In the genomic region with DNA sequence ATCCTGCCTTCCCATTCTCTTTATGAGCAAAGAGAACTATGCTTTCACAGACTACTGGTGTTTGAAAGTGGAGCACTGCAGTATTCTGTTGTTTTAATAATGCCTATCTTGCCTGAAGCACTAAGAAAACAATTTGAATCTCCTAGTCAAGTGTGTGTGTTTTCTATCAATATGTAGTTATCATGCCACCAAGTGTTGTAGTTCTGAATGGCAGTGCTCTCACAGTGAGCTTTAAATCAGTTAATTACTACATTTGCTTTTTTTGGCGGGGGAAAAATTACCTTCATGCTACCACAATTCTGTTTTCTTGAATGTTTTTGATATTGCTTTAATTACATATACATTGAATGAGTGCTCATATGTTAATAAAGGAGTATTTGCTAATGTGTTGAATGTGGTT, we compare ENCODE assay signal across 17 cellular contexts.
A peak's percentile ranks its signal among the peaks of the same experiment; 100 is the strongest.
DNase-seq lines count a peak whose midpoint lies in the region; ATAC-seq and TF ChIP-seq lines count a peak whose summit lies in the region.
"Had no signal": no experiment of that assay in that cellular context is flagged by ENCODE, and none has a peak within 500 bp of the region (broad histone marks: within the 10 kb centered on the region; RNA-seq: fewer than 3 reads in every experiment).

No MANE protein-coding gene starts in this region.

- no peaks in the 10 kb centered on the region for H3K4me1 ChIP-seq in RWPE2 (ENCODE audit: insufficient read depth, poor library complexity, severe bottlenecking)
- no peaks in the 10 kb centered on the region for H3K4me1 ChIP-seq in aorta (ENCODE audit: control insufficient read depth in 1 of 2, insufficient read depth in 2 of 2, low read length in 2 of 2)
- H3K4me1 ChIP-seq: BLaER1, tibial nerve had no signal

- 0 to 56% methylated on average over 1 of the region's 1 CpG for WGBS in aorta, 2 donors

- H3K27ac Mint-ChIP-seq in mesothelial cell of epicardium, result no peak overlapping the region

- TF ChIP-seq CTCF in LNCaP clone FGC (IDR thresholded peaks at IDR 0.05; ENCODE audit: control insufficient read depth, extremely low read depth, insufficient read depth), result peak; percentile 34
- TF ChIP-seq CTCF in RWPE2 (IDR thresholded peaks at IDR 0.05; ENCODE audit: poor library complexity, severe bottlenecking), result peak; percentile 16
- peak; percentile 19 for TF ChIP-seq CTCF in mesothelial cell of epicardium (IDR thresholded peaks at IDR 0.05; ENCODE audit: unreplicated experiment)

- peak; percentile 2 for DNase-seq in D341Med (ENCODE audit: low spot score)
- no peak for DNase-seq in LNCaP clone FGC (ENCODE audit: low read depth)
- no peak for DNase-seq in RWPE2 (ENCODE audit: low spot score)
- no peak for DNase-seq in mesothelial cell of epicardium (ENCODE audit: low spot score in 2 of 2, unreplicated experiment in 2 of 2)
- DNase-seq in stimulated activated CD4-positive, alpha-beta T cell treated with anti-CD3 and anti-CD28 coated beads, Interleukin-12 subunit alpha, Interleukin-12 subunit beta, amount 100 ng/mL, for 4 hours, result no peak
- DNase-seq in aorta, result no peak
- no peak for DNase-seq in foreskin melanocyte
- DNase-seq: activated CD4-positive, alpha-beta T cell treated with anti-CD3 and anti-CD28 coated beads for 1 hour; activated CD8-positive, alpha-beta memory T cell treated with anti-CD3 and anti-CD28 coated beads, Interleukin-2, amount 50 U/mL, for 48 hours; EL; head of caudate nucleus; right cardiac atrium; stimulated activated CD4-positive, alpha-beta T cell treated with anti-CD3 and anti-CD28 coated beads, Interleukin-2, amount 100 ng/mL, for 48 hours had no signal

- H3K4me3 ChIP-seq in LNCaP clone FGC (ENCODE audit: low read depth, low read length), result no peak overlapping the region
- H3K4me3 ChIP-seq in RWPE2 (ENCODE audit: severe bottlenecking), result no peak overlapping the region
- no peak overlapping the region for H3K4me3 ChIP-seq in aorta (ENCODE audit: low read length in 2 of 2)
- H3K4me3 ChIP-seq: BLaER1, GM12878, tibial nerve had no signal

- no peak for ATAC-seq in RWPE2 (ENCODE audit: low read depth)
- no peak for ATAC-seq in GM18870 (IDR thresholded peaks at IDR 0.05; ENCODE audit: unreplicated experiment)
- ATAC-seq in aorta (ENCODE audit: low FRiP score), result no peak
- ATAC-seq: GM12878, right cardiac atrium had no signal

- no peaks in the 10 kb centered on the region for H3K36me3 Mint-ChIP-seq in mesothelial cell of epicardium

- no peaks in the 10 kb centered on the region for H3K9me3 Mint-ChIP-seq in mesothelial cell of epicardium

- H3K27me3 ChIP-seq in RWPE2 (ENCODE audit: insufficient read depth, poor library complexity, severe bottlenecking) (no peaks in the 10 kb centered on the region), aorta (ENCODE audit: control insufficient read depth in 1 of 2, insufficient read depth in 2 of 2, low read length in 1 of 2) (no peaks in the 10 kb centered on the region)

- no peak overlapping the region for H3K4me3 Mint-ChIP-seq in mesothelial cell of epicardium

- no peaks in the 10 kb centered on the region for H3K9me3 ChIP-seq in RWPE2 (ENCODE audit: severe bottlenecking)
- H3K9me3 ChIP-seq in aorta (ENCODE audit: control insufficient read depth, low read length), result no peaks in the 10 kb centered on the region
- H3K9me3 ChIP-seq: BLaER1, tibial nerve had no signal

- no peaks in the 10 kb centered on the region for H3K27me3 Mint-ChIP-seq in mesothelial cell of epicardium (ENCODE audit: low read depth)

- H3K27ac ChIP-seq in RWPE2 (ENCODE audit: poor library complexity, severe bottlenecking), result no peak overlapping the region
- H3K27ac ChIP-seq in aorta (ENCODE audit: low read depth in 1 of 2, low read length in 2 of 2), result no peak overlapping the region
- H3K27ac ChIP-seq: BLaER1, tibial nerve had no signal

- intact Hi-C loops in aorta (cut with DNase I), result no loop called here

- peaks cover 25% of the 10 kb centered on the region for H3K4me1 Mint-ChIP-seq in mesothelial cell of epicardium

- H3K36me3 ChIP-seq in RWPE2 (ENCODE audit: low read depth) (no peaks in the 10 kb centered on the region), aorta (ENCODE audit: control insufficient read depth in 1 of 2, insufficient read depth in 2 of 2, low read length in 1 of 2) (no peaks in the 10 kb centered on the region)
- H3K36me3 ChIP-seq: BLaER1, tibial nerve had no signal
